Comparison of ENCODE assay signal across 22 cellular contexts in the genomic region with DNA sequence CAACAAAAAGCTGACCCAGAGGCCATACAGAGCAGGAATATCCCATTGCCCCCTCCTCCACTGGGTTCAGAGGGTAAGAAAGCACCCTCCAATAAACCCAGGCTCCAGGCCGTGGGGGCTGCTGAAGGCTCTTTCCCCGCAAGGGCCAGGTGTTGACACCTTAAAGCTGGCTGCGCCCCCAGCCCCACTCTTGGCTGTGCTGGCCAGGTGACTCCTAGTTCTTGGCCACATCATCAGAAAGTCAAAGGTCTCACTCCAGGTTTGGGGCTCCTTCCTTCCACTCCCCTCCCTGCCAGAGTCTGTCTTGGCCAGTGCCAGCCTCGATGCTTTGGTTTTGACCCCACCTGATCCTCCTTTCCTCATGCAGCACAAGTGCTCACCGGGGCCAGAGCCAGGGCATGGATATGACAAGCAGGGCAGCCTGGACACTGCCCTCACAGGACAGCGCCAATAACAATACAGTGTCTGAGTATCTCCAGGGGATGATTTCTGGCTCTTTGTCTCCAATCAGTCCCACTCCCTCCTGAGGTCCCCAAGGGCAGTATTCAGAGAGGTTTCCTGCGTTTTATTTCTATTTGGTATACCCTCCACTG. TPM values are rescaled to one million over a fixed set of nuclear protein-coding genes. Genes with fewer than 3 reads are reported as not detected.
DNase-seq lines count a peak whose midpoint lies in the region; ATAC-seq and TF ChIP-seq lines count a peak whose summit lies in the region.
"Had no signal": no experiment of that assay in that cellular context is flagged by ENCODE, and none has a peak within 500 bp of the region (broad histone marks: within the 10 kb centered on the region; RNA-seq: fewer than 3 reads in every experiment).

No MANE protein-coding gene starts in this region.

- TF ChIP-seq CTCF in activated B cell treated with CpG ODN at 0.5 μM for 24 hours (IDR thresholded peaks at IDR 0.05) = no peak

- no peak overlapping the region for H3K4me3 Mint-ChIP-seq in activated naive CD4-positive, alpha-beta T cell treated with anti-CD3 and anti-CD28 coated beads, Interleukin-2, amount 10 ng/mL, durations not matched to agents 7 days and 5 days
- no peak overlapping the region for H3K4me3 Mint-ChIP-seq in activated naive CD4-positive, alpha-beta T cell treated with anti-CD3 and anti-CD28 coated beads for 36 hours
- no peak overlapping the region for H3K4me3 Mint-ChIP-seq in activated B cell treated with CpG ODN at 0.5 μM for 24 hours
- H3K4me3 Mint-ChIP-seq in stimulated activated effector memory CD8-positive, alpha-beta T cell treated with anti-CD3 and anti-CD28 coated beads, Interleukin-12 subunit alpha, Interleukin-12 subunit beta, amount 100 ng/mL, for 72 hours = no peak overlapping the region
- H3K4me3 Mint-ChIP-seq: activated CD4-positive, alpha-beta T cell treated with anti-CD3 and anti-CD28 coated beads for 36 hours; activated CD8-positive, alpha-beta memory T cell treated with anti-CD3 and anti-CD28 coated beads, Interleukin-2, amount 10 ng/mL, durations not matched to agents 7 days and 5 days had no signal

- CTCF ChIA-PET in activated naive CD4-positive, alpha-beta T cell treated with anti-CD3 and anti-CD28 coated beads, Interleukin-2, amount 10 ng/mL, durations not matched to agents 7 days and 5 days (lab: Charles Lee) = interaction anchor here (1.2 to 2.0 kb wide), 2 partner anchors 18 to 97 kb away, joined by 3 to 5 read pairs; no protein-coding TSS in a partner anchor
- CTCF ChIA-PET in activated naive CD4-positive, alpha-beta T cell treated with anti-CD3 and anti-CD28 coated beads for 36 hours (lab: Charles Lee) = no interaction called here
- CTCF ChIA-PET in activated B cell treated with CpG ODN at 0.5 μM for 24 hours (lab: Charles Lee) = no interaction called here

- H3K36me3 Mint-ChIP-seq in activated naive CD4-positive, alpha-beta T cell treated with anti-CD3 and anti-CD28 coated beads, Interleukin-2, amount 10 ng/mL, durations not matched to agents 7 days and 5 days = peaks cover 8% of the 10 kb centered on the region
- H3K36me3 Mint-ChIP-seq in activated naive CD4-positive, alpha-beta T cell treated with anti-CD3 and anti-CD28 coated beads for 36 hours (ENCODE audit: low read depth) = no peaks in the 10 kb centered on the region
- H3K36me3 Mint-ChIP-seq in activated B cell treated with CpG ODN at 0.5 μM for 24 hours (ENCODE audit: low read depth) = peaks cover 20% of the 10 kb centered on the region
- peaks cover 23% of the 10 kb centered on the region for H3K36me3 Mint-ChIP-seq in stimulated activated effector memory CD8-positive, alpha-beta T cell treated with anti-CD3 and anti-CD28 coated beads, Interleukin-12 subunit alpha, Interleukin-12 subunit beta, amount 100 ng/mL, for 72 hours

- POLR2A ChIA-PET in activated B cell treated with CpG ODN at 0.5 μM for 24 hours (lab: Charles Lee) = no interaction called here

- no peaks in the 10 kb centered on the region for H3K27me3 Mint-ChIP-seq in activated naive CD4-positive, alpha-beta T cell treated with anti-CD3 and anti-CD28 coated beads, Interleukin-2, amount 10 ng/mL, durations not matched to agents 7 days and 5 days
- H3K27me3 Mint-ChIP-seq in activated naive CD4-positive, alpha-beta T cell treated with anti-CD3 and anti-CD28 coated beads for 36 hours (ENCODE audit: low read depth) = no peaks in the 10 kb centered on the region
- no peaks in the 10 kb centered on the region for H3K27me3 Mint-ChIP-seq in activated B cell treated with CpG ODN at 0.5 μM for 24 hours
- H3K27me3 Mint-ChIP-seq: activated CD4-positive, alpha-beta T cell treated with anti-CD3 and anti-CD28 coated beads for 36 hours; activated CD8-positive, alpha-beta memory T cell treated with anti-CD3 and anti-CD28 coated beads, Interleukin-2, amount 10 ng/mL, durations not matched to agents 7 days and 5 days; CD4-positive, CD25-positive, alpha-beta regulatory T cell had no signal

- H3K4me1 Mint-ChIP-seq in activated naive CD4-positive, alpha-beta T cell treated with anti-CD3 and anti-CD28 coated beads, Interleukin-2, amount 10 ng/mL, durations not matched to agents 7 days and 5 days = peaks cover 4% of the 10 kb centered on the region
- H3K4me1 Mint-ChIP-seq in activated naive CD4-positive, alpha-beta T cell treated with anti-CD3 and anti-CD28 coated beads for 36 hours (ENCODE audit: low read depth) = peaks cover 4% of the 10 kb centered on the region
- peaks cover 8% of the 10 kb centered on the region for H3K4me1 Mint-ChIP-seq in activated B cell treated with CpG ODN at 0.5 μM for 24 hours
- H3K4me1 Mint-ChIP-seq in stimulated activated effector memory CD8-positive, alpha-beta T cell treated with anti-CD3 and anti-CD28 coated beads, Interleukin-12 subunit alpha, Interleukin-12 subunit beta, amount 100 ng/mL, for 72 hours = no peaks in the 10 kb centered on the region

- no peaks in the 10 kb centered on the region for H3K9me3 Mint-ChIP-seq in activated naive CD4-positive, alpha-beta T cell treated with anti-CD3 and anti-CD28 coated beads, Interleukin-2, amount 10 ng/mL, durations not matched to agents 7 days and 5 days
- no peaks in the 10 kb centered on the region for H3K9me3 Mint-ChIP-seq in activated naive CD4-positive, alpha-beta T cell treated with anti-CD3 and anti-CD28 coated beads for 36 hours
- H3K9me3 Mint-ChIP-seq in activated B cell treated with CpG ODN at 0.5 μM for 24 hours = no peaks in the 10 kb centered on the region
- no peaks in the 10 kb centered on the region for H3K9me3 Mint-ChIP-seq in stimulated activated effector memory CD8-positive, alpha-beta T cell treated with anti-CD3 and anti-CD28 coated beads, Interleukin-12 subunit alpha, Interleukin-12 subunit beta, amount 100 ng/mL, for 72 hours
- H3K9me3 Mint-ChIP-seq: CD4-positive, CD25-positive, alpha-beta regulatory T cell had no signal

- intact Hi-C loops in activated naive CD4-positive, alpha-beta T cell treated with anti-CD3 and anti-CD28 coated beads for 36 hours (cut with micrococcal nuclease) = no loop called here
- intact Hi-C loops in activated B cell treated with CpG ODN at 0.5 μM for 24 hours (cut with micrococcal nuclease) = no loop called here

- DNase-seq in activated naive CD4-positive, alpha-beta T cell treated with anti-CD3 and anti-CD28 coated beads, Interleukin-2, amount 10 ng/mL, durations not matched to agents 7 days and 5 days = no peak
- no peak for DNase-seq in activated naive CD4-positive, alpha-beta T cell treated with anti-CD3 and anti-CD28 coated beads for 36 hours
- DNase-seq in activated B cell treated with CpG ODN at 0.5 μM for 24 hours = no peak
- DNase-seq in left lobe of liver (ENCODE audit: low spot score) = peak; percentile 51
- no peak for DNase-seq in stimulated activated effector memory CD8-positive, alpha-beta T cell treated with anti-CD3 and anti-CD28 coated beads, Interleukin-12 subunit alpha, Interleukin-12 subunit beta, amount 100 ng/mL, for 72 hours (ENCODE audit: low spot score in 2 of 2)
- DNase-seq in dedifferentiated amniotic fluid mesenchymal stem cell (ENCODE audit: extremely low spot score) = no peak
- no peak for DNase-seq in GOT3 (lab: John Stamatoyannopoulos, UW)
- DNase-seq: activated CD4-positive, alpha-beta T cell treated with anti-CD3 and anti-CD28 coated beads for 36 hours; activated CD8-positive, alpha-beta memory T cell treated with anti-CD3 and anti-CD28 coated beads, Interleukin-2, amount 10 ng/mL, durations not matched to agents 7 days and 5 days; activated gamma-delta T cell; CD4-positive, CD25-positive, alpha-beta regulatory T cell; colonic mucosa; gastrocnemius medialis; NCI-H1436 treated with DMSO at 0.1 percent for 48 hours; NCI-H82 had no signal

- ATAC-seq in activated B cell treated with CpG ODN at 0.5 μM for 24 hours (ENCODE audit: low read depth) = no peak
- peak; percentile 67 for ATAC-seq in left lobe of liver
- no peak for ATAC-seq in stimulated activated effector memory CD8-positive, alpha-beta T cell treated with anti-CD3 and anti-CD28 coated beads, Interleukin-12 subunit alpha, Interleukin-12 subunit beta, amount 100 ng/mL, for 72 hours
- ATAC-seq in HG02588 (IDR thresholded peaks at IDR 0.05; ENCODE audit: unreplicated experiment) = no peak
- ATAC-seq: activated CD4-positive, alpha-beta T cell treated with anti-CD3 and anti-CD28 coated beads for 36 hours; activated CD8-positive, alpha-beta memory T cell treated with anti-CD3 and anti-CD28 coated beads, Interleukin-2, amount 10 ng/mL, durations not matched to agents 7 days and 5 days; gastrocnemius medialis had no signal

- H3K27ac Mint-ChIP-seq in activated naive CD4-positive, alpha-beta T cell treated with anti-CD3 and anti-CD28 coated beads, Interleukin-2, amount 10 ng/mL, durations not matched to agents 7 days and 5 days = peak overlapping the region; percentile 61
- H3K27ac Mint-ChIP-seq in activated naive CD4-positive, alpha-beta T cell treated with anti-CD3 and anti-CD28 coated beads for 36 hours = no peak overlapping the region
- H3K27ac Mint-ChIP-seq in activated B cell treated with CpG ODN at 0.5 μM for 24 hours = peak overlapping the region; percentile 20
- peak overlapping the region; percentile 75 for H3K27ac Mint-ChIP-seq in stimulated activated effector memory CD8-positive, alpha-beta T cell treated with anti-CD3 and anti-CD28 coated beads, Interleukin-12 subunit alpha, Interleukin-12 subunit beta, amount 100 ng/mL, for 72 hours
- H3K27ac Mint-ChIP-seq: activated CD4-positive, alpha-beta T cell treated with anti-CD3 and anti-CD28 coated beads for 36 hours; activated CD8-positive, alpha-beta memory T cell treated with anti-CD3 and anti-CD28 coated beads, Interleukin-2, amount 10 ng/mL, durations not matched to agents 7 days and 5 days had no signal

RNA-seq across cellular contexts. Expression of a gene that starts 8.2 kb away (rescaled TPM):
- 1 to 10 TPM; 1.8 to 2.4 TPM for total RNA-seq in activated naive CD4-positive, alpha-beta T cell treated with anti-CD3 and anti-CD28 coated beads for 36 hours
- total RNA-seq in activated B cell treated with CpG ODN at 0.5 μM for 24 hours = 1.5 and 2.1 TPM in 2 replicates
- total RNA-seq in left lobe of liver = 46.2 TPM

RNA-seq across cellular contexts. Expression of a gene that starts 26.3 kb away (rescaled TPM):
- 10 to 100 TPM; 11.7 to 12.3 TPM for total RNA-seq in activated naive CD4-positive, alpha-beta T cell treated with anti-CD3 and anti-CD28 coated beads for 36 hours
- total RNA-seq in activated B cell treated with CpG ODN at 0.5 μM for 24 hours = 15.0 and 19.9 TPM in 2 replicates
- 5.8 TPM for total RNA-seq in left lobe of liver

RNA-seq across cellular contexts. Expression of a gene that starts 27.7 kb away (rescaled TPM):
- not detected for total RNA-seq in activated naive CD4-positive, alpha-beta T cell treated with anti-CD3 and anti-CD28 coated beads for 36 hours
- 0.18 TPM in 1 of 2 replicates, not detected in the other for total RNA-seq in activated B cell treated with CpG ODN at 0.5 μM for 24 hours
- 3,241 TPM for total RNA-seq in left lobe of liver
- total RNA-seq: CD4-positive, CD25-positive, alpha-beta regulatory T cell; H4 had no signal

RNA-seq across cellular contexts. Expression of a gene that starts 32.8 kb away (rescaled TPM):
- not detected for total RNA-seq in activated naive CD4-positive, alpha-beta T cell treated with anti-CD3 and anti-CD28 coated beads for 36 hours
- not detected in 2 replicates for total RNA-seq in activated B cell treated with CpG ODN at 0.5 μM for 24 hours
- total RNA-seq in left lobe of liver = not detected
- total RNA-seq: activated CD4-positive, alpha-beta T cell treated with anti-CD3 and anti-CD28 coated beads for 36 hours; activated CD8-positive, alpha-beta memory T cell treated with anti-CD3 and anti-CD28 coated beads, Interleukin-2, amount 10 ng/mL, durations not matched to agents 7 days and 5 days; astrocyte; CD4-positive, CD25-positive, alpha-beta regulatory T cell; colonic mucosa; gastrocnemius medialis; H4; lower leg skin; myocyte; posterior vena cava; thoracic aorta had no signal

RNA-seq across cellular contexts. Expression of a gene that starts 40.5 kb away (rescaled TPM):
- 10 to 100 TPM; 74.6 to 76.5 TPM for total RNA-seq in activated naive CD4-positive, alpha-beta T cell treated with anti-CD3 and anti-CD28 coated beads for 36 hours
- 60.5 and 65.2 TPM in 2 replicates for total RNA-seq in activated B cell treated with CpG ODN at 0.5 μM for 24 hours
- total RNA-seq in left lobe of liver = 119 TPM

Comparison
In these comparisons a context has a peak if more than half of its experiments do, and no peak if none do; other contexts are left out.
1. RNA of a gene that starts 8.2 kb away (total RNA-seq): 46.2 TPM in left lobe of liver (single experiment); 1.8 to 2.4 TPM in activated naive CD4-positive, alpha-beta T cell treated with anti-CD3 and anti-CD28 coated beads for 36 hours and 1.5 to 2.1 TPM in activated B cell treated with CpG ODN at 0.5 μM for 24 hours; every median in the first group is over 10 times any median in the second.
2. RNA of a gene that starts 27.7 kb away (total RNA-seq): 3,241 TPM in left lobe of liver (single experiment); 0.18 TPM in activated B cell treated with CpG ODN at 0.5 μM for 24 hours and not detected in activated naive CD4-positive, alpha-beta T cell treated with anti-CD3 and anti-CD28 coated beads for 36 hours; every median in the first group is over 1,000 times any median in the second.